Comparison of ENCODE assay signal across 28 cellular contexts in the genomic region with DNA sequence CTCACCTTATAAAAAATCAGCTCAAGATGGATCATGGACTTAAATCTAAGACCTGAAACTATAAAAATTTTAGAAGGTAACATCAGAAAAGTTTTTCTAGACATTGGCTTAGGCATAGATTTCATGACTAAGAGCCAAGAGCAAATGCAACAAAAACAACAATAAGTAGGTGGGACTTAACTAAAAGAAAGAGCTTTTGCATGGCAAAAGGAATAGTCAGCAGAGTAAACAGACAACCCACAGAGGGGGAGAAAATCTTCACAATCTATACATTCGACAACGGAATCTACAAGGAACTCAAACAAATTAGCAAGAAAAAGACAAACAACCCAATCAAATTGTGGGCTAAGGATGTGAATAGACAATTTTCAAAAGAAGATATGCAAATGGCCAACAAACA.
"Had no signal": no experiment of that assay in that cellular context is flagged by ENCODE, and none has a peak within 500 bp of the region (broad histone marks: within the 10 kb centered on the region; RNA-seq: fewer than 3 reads in every experiment).

No MANE protein-coding gene starts in this region.

- H3K36me3 Mint-ChIP-seq: activated naive CD4-positive, alpha-beta T cell treated with anti-CD3 and anti-CD28 coated beads, Interleukin-2, amount 50 U/mL, for 24 hours; activated naive CD8-positive, alpha-beta T cell treated with anti-CD3 and anti-CD28 coated beads, Interleukin-2, amount 10 ng/mL, durations not matched to agents 7 days and 5 days had no signal

- H3K27ac ChIP-seq: ascending aorta, cardiac muscle cell, WERI-Rb-1 had no signal

- H3K27me3 ChIP-seq: ascending aorta, cardiac muscle cell had no signal

- H3K27me3 Mint-ChIP-seq: activated CD4-positive, alpha-beta T cell treated with anti-CD3 and anti-CD28 coated beads, Interleukin-2, amount 10 ng/mL, durations not matched to agents 24 days and 14 days; activated CD8-positive, alpha-beta T cell treated with anti-CD3 and anti-CD28 coated beads for 36 hours; activated naive CD4-positive, alpha-beta T cell treated with anti-CD3 and anti-CD28 coated beads, Interleukin-2, amount 50 U/mL, for 24 hours; activated naive CD8-positive, alpha-beta T cell treated with anti-CD3 and anti-CD28 coated beads, Interleukin-2, amount 10 ng/mL, durations not matched to agents 7 days and 5 days; activated T-cell treated with anti-CD3 and anti-CD28 coated beads, Interleukin-2, amount 50 U/mL, for 24 hours; central memory CD8-positive, alpha-beta T cell had no signal

- H3K27ac Mint-ChIP-seq: activated CD4-positive, alpha-beta T cell treated with anti-CD3 and anti-CD28 coated beads, Interleukin-2, amount 10 ng/mL, durations not matched to agents 24 days and 14 days; activated CD8-positive, alpha-beta T cell treated with anti-CD3 and anti-CD28 coated beads for 36 hours; activated naive CD4-positive, alpha-beta T cell treated with anti-CD3 and anti-CD28 coated beads, Interleukin-2, amount 50 U/mL, for 24 hours; activated naive CD8-positive, alpha-beta T cell treated with anti-CD3 and anti-CD28 coated beads, Interleukin-2, amount 10 ng/mL, durations not matched to agents 7 days and 5 days; activated T-cell treated with anti-CD3 and anti-CD28 coated beads, Interleukin-2, amount 50 U/mL, for 24 hours; activated T-helper 2 cell treated with anti-CD3 and anti-CD28 coated beads, Interferon-gamma antibody, Interleukin-2, Interleukin-4, amounts not matched to agents 10 μg/mL and 5 μg/mL and 100 μg/mL, durations not matched to agents 14 hours and 24 hours and 36 hours had no signal

- H3K9me3 ChIP-seq: ascending aorta had no signal

- H3K36me3 ChIP-seq: ascending aorta, cardiac muscle cell, WERI-Rb-1 had no signal

- H3K4me1 ChIP-seq: ascending aorta had no signal

- ATAC-seq: activated CD8-positive, alpha-beta T cell treated with anti-CD3 and anti-CD28 coated beads for 36 hours had no signal

- H3K4me3 Mint-ChIP-seq: activated CD4-positive, alpha-beta T cell treated with anti-CD3 and anti-CD28 coated beads, Interleukin-2, amount 10 ng/mL, durations not matched to agents 24 days and 14 days; activated CD8-positive, alpha-beta T cell treated with anti-CD3 and anti-CD28 coated beads for 36 hours; activated naive CD4-positive, alpha-beta T cell treated with anti-CD3 and anti-CD28 coated beads, Interleukin-2, amount 50 U/mL, for 24 hours; activated naive CD8-positive, alpha-beta T cell treated with anti-CD3 and anti-CD28 coated beads, Interleukin-2, amount 10 ng/mL, durations not matched to agents 7 days and 5 days; activated T-cell treated with anti-CD3 and anti-CD28 coated beads, Interleukin-2, amount 50 U/mL, for 24 hours; central memory CD8-positive, alpha-beta T cell had no signal

- DNase-seq: activated CD4-positive, alpha-beta T cell treated with anti-CD3 and anti-CD28 coated beads, Interleukin-2, amount 10 ng/mL, durations not matched to agents 24 days and 14 days; activated CD4-positive, alpha-beta T cell treated with anti-CD3 and anti-CD28 coated beads, Interleukin-2, amount 50 U/mL, for 4 hours; activated CD8-positive, alpha-beta T cell treated with anti-CD3 and anti-CD28 coated beads for 36 hours; activated gamma-delta T cell; activated naive CD4-positive, alpha-beta T cell treated with Interleukin-2 at 50 U/mL for 16 hours; activated naive CD8-positive, alpha-beta T cell treated with anti-CD3 and anti-CD28 coated beads, Interleukin-2, amount 10 ng/mL, durations not matched to agents 7 days and 5 days; activated T-cell treated with anti-CD3 and anti-CD28 coated beads, Interleukin-2, amount 50 U/mL, for 24 hours; amygdala; Karpas-422; NCI-H1105; NCI-H1417 treated with DMSO at 0.1 percent for 48 hours; NCI-H187 treated with DMSO at 0.1 percent for 48 hours; NCI-H2081; NCI-H345; NCI-H524 treated with DMSO at 0.1 percent for 48 hours; NCI-H748 treated with DMSO at 0.1 percent for 48 hours; NK-92 treated with Interleukin-12 subunit alpha and Interleukin-12 subunit beta, amount 100 ng/mL, for 24 hours; Right ventricle myocardium superior; SW 1271; T-helper 1 cell; T-helper 2 cell; T-helper 9 cell; WERI-Rb-1 had no signal

- H3K4me1 Mint-ChIP-seq: activated CD4-positive, alpha-beta T cell treated with anti-CD3 and anti-CD28 coated beads, Interleukin-2, amount 10 ng/mL, durations not matched to agents 24 days and 14 days; activated naive CD4-positive, alpha-beta T cell treated with anti-CD3 and anti-CD28 coated beads, Interleukin-2, amount 50 U/mL, for 24 hours; activated naive CD8-positive, alpha-beta T cell treated with anti-CD3 and anti-CD28 coated beads, Interleukin-2, amount 10 ng/mL, durations not matched to agents 7 days and 5 days; central memory CD8-positive, alpha-beta T cell had no signal

- H3K4me3 ChIP-seq: ascending aorta, cardiac muscle cell had no signal
